8 cellular contexts compared by ENCODE assay signal in the genomic region with DNA sequence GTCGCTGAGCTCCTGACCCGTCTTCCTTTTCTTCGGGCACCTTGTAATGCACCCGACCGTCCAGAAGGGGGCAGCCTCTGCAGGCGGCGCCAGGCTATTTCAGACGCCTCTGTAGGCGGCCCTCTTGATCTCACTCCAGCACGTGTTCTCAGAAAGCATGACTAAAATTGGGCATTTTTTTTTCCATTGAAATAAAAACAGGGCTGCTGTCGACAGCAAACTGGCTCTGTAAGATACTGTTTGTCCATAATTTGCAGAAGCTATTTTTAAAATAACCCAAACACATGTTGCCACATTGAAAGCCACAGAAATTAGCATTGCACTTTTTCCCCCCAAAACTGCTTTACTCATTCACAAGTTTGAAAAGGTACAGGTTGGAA.
DNase-seq lines count a peak whose midpoint lies in the region; ATAC-seq and TF ChIP-seq lines count a peak whose summit lies in the region.

No MANE protein-coding gene starts in this region.

- no peak overlapping the region for H3K27ac ChIP-seq in PC-3 (ENCODE audit: low read length)
- H3K27ac ChIP-seq in esophagus squamous epithelium = peak overlapping the region in 3 of 4 donors; percentile 60 to 78 (median 73)

- intact Hi-C loops in PC-3 (cut with micrococcal nuclease) (loop anchor here (2.0 kb wide), 1 partner anchor 202 kb away; no protein-coding TSS in a partner anchor), esophagus squamous epithelium (cut with DNase I) (no loop called here)

- peak overlapping the region; percentile 30 for H3K4me3 Mint-ChIP-seq in activated T-cell treated with anti-CD3 and anti-CD28 coated beads, Interleukin-2, amount 50 U/mL, for 24 hours
- no peak overlapping the region for H3K4me3 Mint-ChIP-seq in nephron progenitor cell
- H3K4me3 Mint-ChIP-seq in stimulated activated naive CD8-positive, alpha-beta T cell treated with anti-CD3 and anti-CD28 coated beads, Interleukin-15, Interleukin-2, amounts not matched to agents 100 ng/mL and 50 ng/mL, for 24 hours = peak overlapping the region; percentile 39

- H3K36me3 ChIP-seq in PC-3 (ENCODE audit: low read depth, low read length) (no peaks in the 10 kb centered on the region), esophagus squamous epithelium (peaks cover 0 to 6% (median 0%) of the 10 kb centered on the region in 3 donors)

- no peak overlapping the region for H3K9ac ChIP-seq in PC-3 (ENCODE audit: low read length)

- peak overlapping the region; percentile 43 for H2AFZ ChIP-seq in PC-3 (ENCODE audit: low read length)

- peak overlapping the region; percentile 91 for H3K27ac Mint-ChIP-seq in activated T-cell treated with anti-CD3 and anti-CD28 coated beads, Interleukin-2, amount 50 U/mL, for 24 hours
- no peak overlapping the region for H3K27ac Mint-ChIP-seq in nephron progenitor cell
- peak overlapping the region; percentile 56 for H3K27ac Mint-ChIP-seq in stimulated activated naive CD8-positive, alpha-beta T cell treated with anti-CD3 and anti-CD28 coated beads, Interleukin-15, Interleukin-2, amounts not matched to agents 100 ng/mL and 50 ng/mL, for 24 hours

- peaks cover 2% of the 10 kb centered on the region for H3K9me3 Mint-ChIP-seq in activated T-cell treated with anti-CD3 and anti-CD28 coated beads, Interleukin-2, amount 50 U/mL, for 24 hours
- peaks cover 9% of the 10 kb centered on the region for H3K9me3 Mint-ChIP-seq in nephron progenitor cell
- H3K9me3 Mint-ChIP-seq in stimulated activated naive CD8-positive, alpha-beta T cell treated with anti-CD3 and anti-CD28 coated beads, Interleukin-15, Interleukin-2, amounts not matched to agents 100 ng/mL and 50 ng/mL, for 24 hours = no peaks in the 10 kb centered on the region

- POLR2A ChIA-PET in PC-3 (lab: Charles Lee; ENCODE audit: unreplicated experiment) = interaction anchor here (0.6 kb wide), 1 partner anchor 319 kb away, joined by 3 read pairs; no protein-coding TSS in a partner anchor

- H3K4me1 ChIP-seq in PC-3 (ENCODE audit: insufficient read depth, low read length) (peaks cover 13% of the 10 kb centered on the region), esophagus squamous epithelium (peaks cover 0 to 17% (median 15%) of the 10 kb centered on the region in 3 donors)

- peak; percentile 82 for ATAC-seq in HG02981 (IDR thresholded peaks at IDR 0.05; ENCODE audit: unreplicated experiment)
- peak; percentile 79 for ATAC-seq in PC-3

- CTCF ChIA-PET in PC-3 (lab: Charles Lee) = interaction anchor here (0.5 to 1.0 kb wide), 16 partner anchors 14 to 324 kb away, joined by 3 to 21 read pairs (median 4); no protein-coding TSS in a partner anchor

- peaks cover 35% of the 10 kb centered on the region for H3K4me1 Mint-ChIP-seq in activated T-cell treated with anti-CD3 and anti-CD28 coated beads, Interleukin-2, amount 50 U/mL, for 24 hours (ENCODE audit: low read depth)
- H3K4me1 Mint-ChIP-seq in nephron progenitor cell = peaks cover 16% of the 10 kb centered on the region
- H3K4me1 Mint-ChIP-seq in stimulated activated naive CD8-positive, alpha-beta T cell treated with anti-CD3 and anti-CD28 coated beads, Interleukin-15, Interleukin-2, amounts not matched to agents 100 ng/mL and 50 ng/mL, for 24 hours (ENCODE audit: low read depth) = peaks cover 29% of the 10 kb centered on the region

- 0 to 2% methylated on average over 9 to 11 of the region's 11 CpGs for WGBS in esophagus squamous epithelium, 2 donors

- H3F3A ChIP-seq in PC-3 (ENCODE audit: low read length, unreplicated experiment) = no peaks in the 10 kb centered on the region

- H3K9me3 ChIP-seq in PC-3 (ENCODE audit: low read length) = peaks cover 10% of the 10 kb centered on the region
- peaks cover 0 to 7% (median 0%) of the 10 kb centered on the region in 3 donors for H3K9me3 ChIP-seq in esophagus squamous epithelium

- TF ChIP-seq POLR2A in esophagus squamous epithelium (IDR thresholded peaks at IDR 0.05) = no peak

- H3K36me3 Mint-ChIP-seq in activated T-cell treated with anti-CD3 and anti-CD28 coated beads, Interleukin-2, amount 50 U/mL, for 24 hours (ENCODE audit: low read depth) = peaks cover 28% of the 10 kb centered on the region
- H3K36me3 Mint-ChIP-seq in nephron progenitor cell (ENCODE audit: low read depth) = no peaks in the 10 kb centered on the region
- H3K36me3 Mint-ChIP-seq in stimulated activated naive CD8-positive, alpha-beta T cell treated with anti-CD3 and anti-CD28 coated beads, Interleukin-15, Interleukin-2, amounts not matched to agents 100 ng/mL and 50 ng/mL, for 24 hours (ENCODE audit: low read depth) = no peaks in the 10 kb centered on the region

- peak overlapping the region; percentile 14; the same call in 1 of the 2 replicates for H3K4me2 ChIP-seq in PC-3 (ENCODE audit: low read length)

- H3K27me3 ChIP-seq in PC-3 (ENCODE audit: low read length) (no peaks in the 10 kb centered on the region), esophagus squamous epithelium (no peaks in the 10 kb centered on the region)

- no peaks in the 10 kb centered on the region for H3K27me3 Mint-ChIP-seq in activated T-cell treated with anti-CD3 and anti-CD28 coated beads, Interleukin-2, amount 50 U/mL, for 24 hours
- peaks cover 32% of the 10 kb centered on the region for H3K27me3 Mint-ChIP-seq in nephron progenitor cell (ENCODE audit: low read depth, poor library complexity)
- no peaks in the 10 kb centered on the region for H3K27me3 Mint-ChIP-seq in stimulated activated naive CD8-positive, alpha-beta T cell treated with anti-CD3 and anti-CD28 coated beads, Interleukin-15, Interleukin-2, amounts not matched to agents 100 ng/mL and 50 ng/mL, for 24 hours

- peak; percentile 77 for DNase-seq in SIG-M5 treated with dmso at 0.1 percent for 504 hours (lab: John Stamatoyannopoulos, UW; ENCODE audit: unreplicated experiment)
- no peak for DNase-seq in SIG-M5 (lab: John Stamatoyannopoulos, UW)
- DNase-seq in PC-3 = peak; percentile 88
- peak; percentile 89 for DNase-seq in activated T-cell treated with anti-CD3 and anti-CD28 coated beads, Interleukin-2, amount 50 U/mL, for 24 hours
- DNase-seq in esophagus squamous epithelium (lab: John Stamatoyannopoulos, UW) = no peak
- peak; percentile 70 for DNase-seq in nephron progenitor cell

- H4K20me1 ChIP-seq in PC-3 (ENCODE audit: low read length) = no peaks in the 10 kb centered on the region

- H3K4me3 ChIP-seq in PC-3 (ENCODE audit: low read length) = no peak overlapping the region
- H3K4me3 ChIP-seq in esophagus squamous epithelium = peak overlapping the region in 1 of 4 donors; percentile 45

- TF ChIP-seq CTCF in PC-3 (conservative IDR thresholded peaks at IDR 0.05; ENCODE audit: low read depth, low read length) (peak; percentile 100), esophagus squamous epithelium (IDR thresholded peaks at IDR 0.05) (peak; percentile 95 to 99 (median 98)), nephron progenitor cell (IDR thresholded peaks at IDR 0.05) (peak; percentile 92)

- no peaks in the 10 kb centered on the region for H3K9me2 ChIP-seq in PC-3 (replicated peaks; ENCODE audit: low read length)

- BruUV-seq in PC-3 (replicated peaks; lab: Mats Ljungman, UMichigan) = no TSS peak

- no peaks in the 10 kb centered on the region for H3K79me2 ChIP-seq in PC-3 (ENCODE audit: low read length)

Comparison
In these comparisons a context has a peak if more than half of its experiments do, and no peak if none do; other contexts are left out.
1. DNase-seq: peak in SIG-M5 treated with dmso at 0.1 percent for 504 hours (single experiment), PC-3 (single experiment), activated T-cell treated with anti-CD3 and anti-CD28 coated beads, Interleukin-2, amount 50 U/mL, for 24 hours (single experiment) and nephron progenitor cell (single experiment); none in SIG-M5 (single experiment) and esophagus squamous epithelium (single experiment).
2. Peak in every context shown above with its lines, with median percentiles within 50 percentile points of each other: CTCF ChIP-seq.